Comparison of ENCODE assay signal across 24 cellular contexts in genomic region chr3:69869021-69869420, GRCh38.
DNase-seq lines count a peak whose midpoint lies in the region; ATAC-seq and TF ChIP-seq lines count a peak whose summit lies in the region.
"Had no signal": no experiment of that assay in that cellular context is flagged by ENCODE, and none has a peak within 500 bp of the region (broad histone marks: within the 10 kb centered on the region; RNA-seq: fewer than 3 reads in every experiment).

No MANE protein-coding gene starts in this region.

- H3K27ac ChIP-seq in esophagus muscularis mucosa (replicated peaks in 1 of 4) (peak overlapping the region; percentile 15 to 82 (median 72)), psoas muscle (peak overlapping the region; percentile 77)
- H3K27ac ChIP-seq: HL-60, SJCRH30 had no signal

- H3K27ac Mint-ChIP-seq in HFFc6: peak overlapping the region; percentile 84
- H3K27ac Mint-ChIP-seq: T-cell had no signal

- H3K27me3 Mint-ChIP-seq in HFFc6 (ENCODE audit: insufficient read depth): peaks cover 1% of the 10 kb centered on the region; the same call in 1 of the 2 replicates

- H3K4me3 ChIP-seq in esophagus muscularis mucosa (no peak overlapping the region), psoas muscle (no peak overlapping the region), MG63 (no peak overlapping the region)
- H3K4me3 ChIP-seq: HAP-1, SJCRH30 had no signal

- H3K9me3 Mint-ChIP-seq in HFFc6: no peaks in the 10 kb centered on the region
- H3K9me3 Mint-ChIP-seq: CD14-positive monocyte had no signal

- peaks cover 93% of the 10 kb centered on the region for H3K4me1 Mint-ChIP-seq in HFFc6 (ENCODE audit: low read depth)
- H3K4me1 Mint-ChIP-seq: T-cell had no signal

- no peak for TF ChIP-seq CTCF in HFFc6 (IDR thresholded peaks at IDR 0.05)
- TF ChIP-seq CTCF in esophagus muscularis mucosa (IDR thresholded peaks at IDR 0.05): no peak
- TF ChIP-seq CTCF in psoas muscle (IDR thresholded peaks at IDR 0.05): no peak

- H3K27me3 ChIP-seq in esophagus muscularis mucosa (no peaks in the 10 kb centered on the region), psoas muscle (ENCODE audit: insufficient read depth in 3 of 3, low read length in 2 of 3) (no peaks in the 10 kb centered on the region), MG63 (no peaks in the 10 kb centered on the region)
- H3K27me3 ChIP-seq: BE2C, SJCRH30 had no signal

- no peaks in the 10 kb centered on the region for H3K36me3 ChIP-seq in esophagus muscularis mucosa
- H3K36me3 ChIP-seq in psoas muscle (ENCODE audit: insufficient read depth in 1 of 2, low read depth in 1 of 2): peaks cover 0 to 2% of the 10 kb centered on the region in 2 donors
- no peaks in the 10 kb centered on the region for H3K36me3 ChIP-seq in MG63
- H3K36me3 ChIP-seq: BE2C, HAP-1, SJCRH30 had no signal

- ATAC-seq in psoas muscle: no peak
- ATAC-seq: Right ventricle myocardium inferior, SK-N-SH treated with all-trans-retinoic acid at 6 μM for 48 hours, T-cell had no signal

- WGBS in esophagus muscularis mucosa: 88% methylated on average over 2 of the region's 2 CpGs
- 87 to 97% (median 94%) methylated on average over 2 of the region's 2 CpGs for WGBS in psoas muscle, 3 donors

- H3K4me1 ChIP-seq in esophagus muscularis mucosa: peaks cover 35 to 97% (median 79%) of the 10 kb centered on the region in 4 donors
- peaks cover 52% of the 10 kb centered on the region for H3K4me1 ChIP-seq in psoas muscle
- H3K4me1 ChIP-seq: SJCRH30 had no signal

- H3K36me3 Mint-ChIP-seq in HFFc6 (ENCODE audit: low read depth): peaks cover 10% of the 10 kb centered on the region
- H3K36me3 Mint-ChIP-seq: CD14-positive monocyte, T-cell had no signal

- TF ChIP-seq POLR2A in esophagus muscularis mucosa (IDR thresholded peaks at IDR 0.05; ENCODE audit: low read depth): no peak

- H3K9me3 ChIP-seq in esophagus muscularis mucosa (no peaks in the 10 kb centered on the region), psoas muscle (no peaks in the 10 kb centered on the region), MG63 (no peaks in the 10 kb centered on the region)
- H3K9me3 ChIP-seq: BE2C, HAP-1, SJCRH30 had no signal

- intact Hi-C loops in esophagus muscularis mucosa (cut with DNase I) (no loop called here), psoas muscle (cut with DNase I) (loop anchor here in 1 of 2 donors (5.0 kb wide), 1 partner anchor 177 kb away; no protein-coding TSS in a partner anchor)

- peak; percentile 28 for DNase-seq in CD1c-positive myeloid dendritic cell (ENCODE audit: extremely low spot score)
- no peak for DNase-seq in HFFc6
- DNase-seq in esophagus muscularis mucosa (ENCODE audit: extremely low spot score): no peak
- DNase-seq in psoas muscle: no peak
- DNase-seq in NCI-H446 (lab: John Stamatoyannopoulos, UW): no peak
- DNase-seq in MG63: no peak
- no peak for DNase-seq in stimulated activated CD4-positive, alpha-beta T cell treated with anti-CD3 and anti-CD28 coated beads, Interleukin-15, amount 100 ng/mL, for 24 hours
- DNase-seq: BE2C, GF-D8, GOT3, MV-4-11, NCI-H1105 treated with DMSO at 0.1 percent for 48 hours, NCI-H146, NCI-H1930, NCI-H2107, NCI-H524 treated with DMSO at 0.1 percent for 48 hours, NCI-H774, SJCRH30, T-cell had no signal

- TF ChIP-seq EP300 in esophagus muscularis mucosa (IDR thresholded peaks at IDR 0.05): no peak

- peak overlapping the region; percentile 44; the same call in 1 of the 2 replicates for H3K4me3 Mint-ChIP-seq in HFFc6
- H3K4me3 Mint-ChIP-seq: CD14-positive monocyte, T-cell had no signal
